1 cellular context compared by ENCODE assay signal in genomic region chr9:78664370-78664769, GRCh38.
TF ChIP-seq lines count a peak whose summit lies in the region.

No MANE protein-coding gene starts in this region.

TF ChIP-seq in IMR-90, 13 proteins besides CTCF, POLR2A, EP300 and RAD21 (continued from another document):
- TF ChIP-seq ELK1 (IDR thresholded peaks at IDR 0.05; ENCODE audit: borderline replicate concordance, low read depth, low read length) (no peak), RFX5 (IDR thresholded peaks at IDR 0.05; ENCODE audit: low read depth, low read length) (no peak), CHD1 (IDR thresholded peaks at IDR 0.05; ENCODE audit: low read depth, low read length) (no peak), FOS (IDR thresholded peaks at IDR 0.05; ENCODE audit: low read depth, low read length) (no peak), CEBPB (IDR thresholded peaks at IDR 0.05; ENCODE audit: low read depth, low read length) (no peak), MAFK (IDR thresholded peaks at IDR 0.05; ENCODE audit: low read depth, low read length) (no peak)
